ENCODE assay signal across 8 cellular contexts in the genomic region with DNA sequence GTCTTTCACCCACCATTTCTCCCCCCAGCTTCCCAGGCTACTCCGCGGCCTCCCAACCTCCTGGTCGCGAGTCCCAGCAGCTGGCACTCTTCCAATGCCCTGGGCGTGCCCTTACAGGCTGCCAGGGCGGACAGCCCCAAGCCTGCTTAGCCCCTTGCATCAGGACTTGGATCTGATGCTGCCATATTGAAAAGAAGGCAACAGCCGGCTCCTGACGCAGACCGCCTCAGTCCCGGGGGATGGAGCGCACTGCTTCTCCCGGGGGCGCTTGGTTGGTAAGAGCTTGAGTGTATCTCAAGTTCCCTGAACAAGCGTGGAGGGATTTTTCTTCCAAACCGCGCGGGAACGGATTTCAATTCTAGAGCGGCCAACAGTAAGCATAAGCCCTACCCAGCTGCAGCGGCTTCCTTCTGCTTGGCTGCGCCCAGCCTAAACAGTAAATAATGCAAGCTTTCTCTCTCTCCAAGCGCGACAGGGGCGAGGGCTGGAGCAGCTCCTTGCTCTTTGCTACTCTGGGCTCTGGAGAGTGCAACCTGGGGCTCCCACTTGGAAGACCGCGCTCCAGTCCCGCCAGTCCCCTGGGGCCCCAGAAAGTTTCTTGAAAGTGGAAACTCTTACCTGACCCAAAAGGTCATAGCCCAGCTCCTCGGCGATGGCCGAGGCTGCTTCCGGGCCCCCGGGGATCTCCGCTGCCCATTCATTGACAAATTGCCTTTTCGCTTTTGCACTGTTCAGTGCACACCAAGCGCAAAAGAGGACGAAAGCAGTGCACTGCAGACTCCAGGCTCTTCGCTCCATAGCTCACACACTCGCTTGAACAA.
DNase-seq lines count a peak whose midpoint lies in the region; ATAC-seq and TF ChIP-seq lines count a peak whose summit lies in the region.

No MANE protein-coding gene starts in this region.

- H3K9me3 ChIP-seq in HAP-1, result no peaks in the 10 kb centered on the region

- ATAC-seq in HG02798 (IDR thresholded peaks at IDR 0.05; ENCODE audit: poor library complexity, unreplicated experiment) (peak; percentile 59), GM18511 (IDR thresholded peaks at IDR 0.05; ENCODE audit: unreplicated experiment) (no peak)

- in situ Hi-C loops in HAP-1 (cut with MboI; ENCODE audit: low sequenced_read_pairs), result no loop called here

- TF ChIP-seq CTCF in AG10803 (conservative IDR thresholded peaks at IDR 0.05; ENCODE audit: low read length), result no peak

- no peaks in the 10 kb centered on the region for H3K36me3 ChIP-seq in HAP-1 (replicated peaks)

- H3K27me3 ChIP-seq in HAP-1 (ENCODE audit: low read depth), result no peaks in the 10 kb centered on the region

- DNase-seq in AG10803 (ENCODE audit: low read depth) (peak; percentile 19), SHP77 treated with DMSO at 0.1 percent for 48 hours (lab: John Stamatoyannopoulos, UW) (peak; percentile 71), islet precursor cell (peak; percentile 57), HAP-1 (ENCODE audit: low spot score in 2 of 2) (no peak), GOT3 (lab: John Stamatoyannopoulos, UW) (no peak), NOMO-1 treated with dmso at 0.1 percent for 144 hours (lab: John Stamatoyannopoulos, UW; ENCODE audit: unreplicated experiment) (no peak)

- H3K4me1 ChIP-seq in HAP-1, result no peaks in the 10 kb centered on the region

- peak overlapping the region; percentile 21 for H3K4me3 ChIP-seq in AG10803 (ENCODE audit: low read length)
- H3K4me3 ChIP-seq in HAP-1, result no peak overlapping the region

Comparison
In these comparisons a context has a peak if more than half of its experiments do, and no peak if none do; other contexts are left out.
1. DNase-seq: peak in AG10803 (single experiment), SHP77 treated with DMSO at 0.1 percent for 48 hours (single experiment) and islet precursor cell (single experiment); none in HAP-1 (0 of 2), GOT3 (single experiment) and NOMO-1 treated with dmso at 0.1 percent for 144 hours (single experiment).